In genomic region chr11:2913776-2914474, GRCh38 we compare ENCODE assay signal across 1 cellular context.
TF ChIP-seq lines count a peak whose summit lies in the region.

No MANE protein-coding gene starts in this region.

TF ChIP-seq in HepG2, 621 proteins besides CTCF, POLR2A, EP300 and RAD21 (continued from another document):
- TF ChIP-seq PRPF4 (IDR thresholded peaks at IDR 0.05; ENCODE audit: low read depth, low read length, poor library complexity, severe bottlenecking) (no peak), ZBTB3 (CRISPR knock-in tag; IDR thresholded peaks at IDR 0.05; ENCODE audit: borderline replicate concordance, low read depth) (no peak), ZNF101 (CRISPR knock-in tag; IDR thresholded peaks at IDR 0.05; ENCODE audit: borderline replicate concordance, low read depth) (no peak), ZNF619 (CRISPR knock-in tag; IDR thresholded peaks at IDR 0.05) (no peak), ZNF235 (CRISPR knock-in tag; IDR thresholded peaks at IDR 0.05; ENCODE audit: borderline replicate concordance) (no peak), HMG20A (CRISPR knock-in tag; IDR thresholded peaks at IDR 0.05; ENCODE audit: borderline replicate concordance) (no peak), ONECUT2 (CRISPR knock-in tag; IDR thresholded peaks at IDR 0.05) (no peak), HMGXB3 (CRISPR knock-in tag; IDR thresholded peaks at IDR 0.05; ENCODE audit: borderline replicate concordance) (no peak), NFKB2 (CRISPR knock-in tag; IDR thresholded peaks at IDR 0.05; ENCODE audit: borderline replicate concordance) (no peak), PCBP2 (optimal IDR thresholded peaks at IDR 0.05; ENCODE audit: low read depth, low read length, poor library complexity, severe bottlenecking) (no peak), MYPOP (CRISPR knock-in tag; IDR thresholded peaks at IDR 0.05) (no peak), CHCHD3 (CRISPR knock-in tag; IDR thresholded peaks at IDR 0.05) (no peak), NR3C1 (CRISPR knock-in tag; IDR thresholded peaks at IDR 0.05) (no peak), TBL1XR1 (IDR thresholded peaks at IDR 0.05; ENCODE audit: borderline replicate concordance, low read length, partially characterized antibody) (no peak), HHEX (CRISPR knock-in tag; IDR thresholded peaks at IDR 0.05) (no peak), JUNB (CRISPR knock-in tag; IDR thresholded peaks at IDR 0.05; ENCODE audit: borderline replicate concordance) (no peak), SRF (IDR thresholded peaks at IDR 0.05; ENCODE audit: low read depth, low read length) (no peak)
- TF ChIP-seq, protein P1, sequence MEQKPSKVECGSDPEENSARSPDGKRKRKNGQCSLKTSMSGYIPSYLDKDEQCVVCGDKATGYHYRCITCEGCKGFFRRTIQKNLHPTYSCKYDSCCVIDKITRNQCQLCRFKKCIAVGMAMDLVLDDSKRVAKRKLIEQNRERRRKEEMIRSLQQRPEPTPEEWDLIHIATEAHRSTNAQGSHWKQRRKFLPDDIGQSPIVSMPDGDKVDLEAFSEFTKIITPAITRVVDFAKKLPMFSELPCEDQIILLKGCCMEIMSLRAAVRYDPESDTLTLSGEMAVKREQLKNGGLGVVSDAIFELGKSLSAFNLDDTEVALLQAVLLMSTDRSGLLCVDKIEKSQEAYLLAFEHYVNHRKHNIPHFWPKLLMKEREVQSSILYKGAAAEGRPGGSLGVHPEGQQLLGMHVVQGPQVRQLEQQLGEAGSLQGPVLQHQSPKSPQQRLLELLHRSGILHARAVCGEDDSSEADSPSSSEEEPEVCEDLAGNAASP (CRISPR knock-in tag; IDR thresholded peaks at IDR 0.05; ENCODE audit: borderline replicate concordance), result no peak
